26 cellular contexts compared by ENCODE assay signal in genomic region chr12:95766356-95767019, GRCh38. TPM values are rescaled to one million over a fixed set of nuclear protein-coding genes. Genes with fewer than 3 reads are reported as not detected.
DNase-seq lines count a peak whose midpoint lies in the region; ATAC-seq and TF ChIP-seq lines count a peak whose summit lies in the region.
"Had no signal": no experiment of that assay in that cellular context is flagged by ENCODE, and none has a peak within 500 bp of the region (broad histone marks: within the 10 kb centered on the region; RNA-seq: fewer than 3 reads in every experiment).

No MANE protein-coding gene starts in this region.

- no peak overlapping the region for H3K9ac ChIP-seq in IMR-90 (ENCODE audit: low read depth, low read length)
- H3K9ac ChIP-seq: BLaER1 treated with 17β-estradiol and CSF1 and Interleukin-3, amounts not matched to agents 10 nM and 100 nM; SK-N-SH had no signal

- CTCF ChIA-PET in IMR-90 (lab: Yijun Ruan, JAX), result no interaction called here

- H4K5ac ChIP-seq in IMR-90 (ENCODE audit: low read depth, low read length), result no peak overlapping the region

- H3K79me1 ChIP-seq in IMR-90 (ENCODE audit: low read depth in 1 of 2, low read length in 2 of 2), result peaks cover 5 to 42% of the 10 kb centered on the region in 2 experiments; a peak in 3 of 4 replicates

- no TSS peak for BruUV-seq in IMR-90 (replicated peaks; lab: Mats Ljungman, UMichigan)

- no peak overlapping the region for H2AK5ac ChIP-seq in IMR-90 (ENCODE audit: low read depth, low read length)

- H3K27me3 Mint-ChIP-seq in GM23338 (ENCODE audit: insufficient read depth, low read depth, poor library complexity), result peaks cover 2% of the 10 kb centered on the region

- in situ Hi-C loops in IMR-90 (cut with MboI; ENCODE audit: low sequenced_read_pairs), result no loop called here

- no peaks in the 10 kb centered on the region for H3K9me3 ChIP-seq in IMR-90 (ENCODE audit: control insufficient read depth, insufficient read depth, low read length)
- H3K9me3 ChIP-seq: BLaER1 treated with 17β-estradiol and CSF1 and Interleukin-3, amounts not matched to agents 10 nM and 100 nM; prostate gland; SK-N-SH; thyroid gland had no signal

- no peaks in the 10 kb centered on the region; the same call in 2 of the 3 replicates for H3K9me3 Mint-ChIP-seq in GM23338
- H3K9me3 Mint-ChIP-seq in activated naive CD4-positive, alpha-beta T cell treated with anti-CD3 and anti-CD28 coated beads, Interleukin-2, amount 50 U/mL, for 72 hours, result no peaks in the 10 kb centered on the region
- H3K9me3 Mint-ChIP-seq: activated CD8-positive, alpha-beta T cell treated with anti-CD3 and anti-CD28 coated beads for 36 hours; activated T-helper 2 cell treated with anti-CD3 and anti-CD28 coated beads, Interferon-gamma antibody, Interleukin-2, Interleukin-4, amounts not matched to agents 10 μg/mL and 5 μg/mL and 100 μg/mL, durations not matched to agents 14 hours and 24 hours and 36 hours; memory B cell; stimulated activated naive CD8-positive, alpha-beta T cell treated with anti-CD3 and anti-CD28 coated beads, Interleukin-15, Interleukin-2, amounts not matched to agents 100 ng/mL and 50 ng/mL, for 24 hours; T-helper 1 cell treated with Interleukin-12 subunit alpha and Interleukin-12 subunit beta and Interleukin-4 antibody, amounts not matched to agents 30 μg/mL and 1 μg/mL, for 36 hours had no signal

- POLR2A ChIA-PET in IMR-90 (lab: Charles Lee; ENCODE audit: unreplicated experiment), result no interaction called here

- H3K4me1 Mint-ChIP-seq in GM23338, result peaks cover 7% of the 10 kb centered on the region; the same call in 1 of the 3 replicates

- no peak overlapping the region for H3K18ac ChIP-seq in IMR-90 (ENCODE audit: low read depth, low read length)

- peaks cover 11% of the 10 kb centered on the region for H3K4me1 ChIP-seq in IMR-90 (ENCODE audit: control insufficient read depth, insufficient read depth, low read length)
- H3K4me1 ChIP-seq in GM23338 (ENCODE audit: insufficient read depth), result peaks cover 12% of the 10 kb centered on the region; the same call in 1 of the 2 replicates
- H3K4me1 ChIP-seq: prostate gland, thyroid gland had no signal

- H3K36me3 ChIP-seq in IMR-90 (ENCODE audit: control insufficient read depth, insufficient read depth, low read length) (peaks cover 4% of the 10 kb centered on the region), GM23338 (ENCODE audit: insufficient read depth) (no peaks in the 10 kb centered on the region)
- H3K36me3 ChIP-seq: BLaER1 treated with 17β-estradiol and CSF1 and Interleukin-3, amounts not matched to agents 10 nM and 100 nM; prostate gland; thyroid gland had no signal

- H4K8ac ChIP-seq in IMR-90 (ENCODE audit: low read depth in 2 of 2, low read length in 2 of 2), result 0 out of 4 replicates have a peak overlapping the region, but pooled peaks of 1 of the 2 experiments have one; percentile 21

- no peak overlapping the region for H4K91ac ChIP-seq in IMR-90 (ENCODE audit: insufficient read depth, low read depth, low read length)

- H2AFZ ChIP-seq in IMR-90 (replicated peaks; ENCODE audit: low read length, poor library complexity) (no peak overlapping the region), GM23338 (no peak overlapping the region)

- no peaks in the 10 kb centered on the region for H3K9me2 ChIP-seq in GM23338 (ENCODE audit: insufficient read depth)
- H3K9me2 ChIP-seq: SK-N-SH had no signal

- H2BK20ac ChIP-seq in IMR-90 (ENCODE audit: low read depth, low read length), result no peak overlapping the region

- peaks cover 10% of the 10 kb centered on the region for H3K9me1 ChIP-seq in IMR-90 (ENCODE audit: insufficient read depth, low read length)

- no peak for TF ChIP-seq RAD21 in IMR-90 (IDR thresholded peaks at IDR 0.05; ENCODE audit: low read length)

- no peak for TF ChIP-seq CTCF in IMR-90 (conservative IDR thresholded peaks at IDR 0.05; ENCODE audit: low read depth, low read length)
- TF ChIP-seq CTCF in epithelial cell of esophagus (IDR thresholded peaks at IDR 0.05; ENCODE audit: insufficient read depth, low read depth, low read length, missing control alignments), result no peak
- no peak for TF ChIP-seq CTCF in omental fat pad (IDR thresholded peaks at IDR 0.05)
- TF ChIP-seq CTCF in GM23338 (conservative IDR thresholded peaks at IDR 0.05; ENCODE audit: low read depth in 2 of 2), result no peak

- no peaks in the 10 kb centered on the region for H3K36me3 Mint-ChIP-seq in GM23338 (ENCODE audit: low read depth)
- H3K36me3 Mint-ChIP-seq in activated naive CD4-positive, alpha-beta T cell treated with anti-CD3 and anti-CD28 coated beads, Interleukin-2, amount 50 U/mL, for 72 hours, result no peaks in the 10 kb centered on the region
- H3K36me3 Mint-ChIP-seq: activated naive CD8-positive, alpha-beta T cell; memory B cell had no signal

- H4K20me1 ChIP-seq in IMR-90 (ENCODE audit: insufficient read depth, low read length), result peaks cover 11% of the 10 kb centered on the region; the same call in 1 of the 2 replicates
- H4K20me1 ChIP-seq in GM23338 (replicated peaks; ENCODE audit: insufficient read depth), result no peaks in the 10 kb centered on the region
- H4K20me1 ChIP-seq: BLaER1 treated with 17β-estradiol and CSF1 and Interleukin-3, amounts not matched to agents 10 nM and 100 nM had no signal

- TF ChIP-seq POLR2A in IMR-90 (IDR thresholded peaks at IDR 0.05; ENCODE audit: low read depth, low read length), result no peak

- H3K27me3 ChIP-seq in IMR-90 (ENCODE audit: control insufficient read depth, insufficient read depth, low read length) (no peaks in the 10 kb centered on the region), GM23338 (ENCODE audit: insufficient read depth) (no peaks in the 10 kb centered on the region)
- H3K27me3 ChIP-seq: BLaER1 treated with 17β-estradiol and CSF1 and Interleukin-3, amounts not matched to agents 10 nM and 100 nM; thyroid gland had no signal

- H2BK120ac ChIP-seq in IMR-90 (ENCODE audit: low read depth, low read length), result no peak overlapping the region

- dilution Hi-C loops in IMR-90 (cut with HindIII; ENCODE audit: low sequenced_read_pairs, unreplicated experiment), result no loop called here

- H3K27ac ChIP-seq in IMR-90 (ENCODE audit: insufficient read depth, low read length) (no peak overlapping the region), GM23338 (ENCODE audit: low read depth) (no peak overlapping the region)
- H3K27ac ChIP-seq: BLaER1 treated with 17β-estradiol and CSF1 and Interleukin-3, amounts not matched to agents 10 nM and 100 nM; prostate gland; RWPE1; thyroid gland had no signal

- no peaks in the 10 kb centered on the region for H3F3A ChIP-seq in GM23338 (replicated peaks; ENCODE audit: low read depth)

- H3K23ac ChIP-seq in IMR-90 (ENCODE audit: low read depth, low read length), result no peak overlapping the region

- intact Hi-C loops in IMR-90 (cut with micrococcal nuclease), result no loop called here

- peak; percentile 81 for DNase-seq in COLO829 (ENCODE audit: low spot score)
- DNase-seq in IMR-90, result peak; percentile 41
- DNase-seq in epithelial cell of esophagus (ENCODE audit: low read depth), result peak; percentile 28
- DNase-seq in omental fat pad (ENCODE audit: low spot score), result no peak
- DNase-seq in GM23338 (ENCODE audit: low spot score), result no peak
- DNase-seq in activated naive CD4-positive, alpha-beta T cell treated with anti-CD3 and anti-CD28 coated beads, Interleukin-2, amount 50 U/mL, for 72 hours (ENCODE audit: low spot score in 2 of 2), result no peak
- DNase-seq: activated CD4-positive, alpha-beta T cell treated with anti-CD3 and anti-CD28 coated beads for 1 hour; activated CD8-positive, alpha-beta T cell treated with anti-CD3 and anti-CD28 coated beads for 36 hours; aorta; central memory CD4-positive, alpha-beta T cell; COR-L47; dermis blood vessel endothelial cell; glutamatergic neuron; NCI-H1436 treated with DMSO at 0.1 percent for 48 hours; NCI-H446; SK-N-SH; thyroid gland had no signal

- H3K14ac ChIP-seq in IMR-90 (replicated peaks; ENCODE audit: low read depth, low read length), result no peak overlapping the region

- H2BK15ac ChIP-seq in IMR-90 (ENCODE audit: low read depth, low read length), result no peak overlapping the region

- H3K4ac ChIP-seq in IMR-90 (ENCODE audit: low read depth, low read length), result no peak overlapping the region

- H3K27ac Mint-ChIP-seq in GM23338, result no peak overlapping the region
- no peak overlapping the region for H3K27ac Mint-ChIP-seq in activated naive CD4-positive, alpha-beta T cell treated with anti-CD3 and anti-CD28 coated beads, Interleukin-2, amount 50 U/mL, for 72 hours
- H3K27ac Mint-ChIP-seq: activated CD8-positive, alpha-beta T cell treated with anti-CD3 and anti-CD28 coated beads for 36 hours; activated naive CD8-positive, alpha-beta T cell; activated T-helper 2 cell treated with anti-CD3 and anti-CD28 coated beads, Interferon-gamma antibody, Interleukin-2, Interleukin-4, amounts not matched to agents 10 μg/mL and 5 μg/mL and 100 μg/mL, durations not matched to agents 14 hours and 24 hours and 36 hours; memory B cell; stimulated activated naive CD8-positive, alpha-beta T cell treated with anti-CD3 and anti-CD28 coated beads, Interleukin-15, Interleukin-2, amounts not matched to agents 100 ng/mL and 50 ng/mL, for 24 hours; T-helper 1 cell treated with Interleukin-12 subunit alpha and Interleukin-12 subunit beta and Interleukin-4 antibody, amounts not matched to agents 30 μg/mL and 1 μg/mL, for 36 hours had no signal

- 92% methylated on average over 2 of the region's 7 CpGs; no CpG with 5 or more reads in 1 of the 2 experiments for WGBS in IMR-90 (ENCODE audit: extremely low coverage in 2 of 2, insufficient read length in 1 of 2), 2 experiments

- no peak overlapping the region for H2BK5ac ChIP-seq in IMR-90 (ENCODE audit: low read depth, low read length, poor library complexity, severe bottlenecking)

- no peak overlapping the region for H3K56ac ChIP-seq in IMR-90 (ENCODE audit: extremely low read depth, insufficient read depth, low read length)

- H3K4me3 ChIP-seq in IMR-90 (ENCODE audit: insufficient read depth, low read depth, low read length) (no peak overlapping the region), epithelial cell of esophagus (ENCODE audit: low read length) (no peak overlapping the region), GM23338 (no peak overlapping the region)
- H3K4me3 ChIP-seq: BLaER1 treated with 17β-estradiol and CSF1 and Interleukin-3, amounts not matched to agents 10 nM and 100 nM; prostate gland; thyroid gland had no signal

- H3K4me2 ChIP-seq in IMR-90 (ENCODE audit: low read depth, low read length) (no peak overlapping the region), GM23338 (no peak overlapping the region)
- H3K4me2 ChIP-seq: BLaER1 treated with 17β-estradiol and CSF1 and Interleukin-3, amounts not matched to agents 10 nM and 100 nM; SK-N-SH had no signal

- H3K79me2 ChIP-seq in GM23338 (replicated peaks; ENCODE audit: insufficient read depth), result no peaks in the 10 kb centered on the region

- no peak; the same call in 1 of the 2 replicates for ATAC-seq in IMR-90 (ENCODE audit: low read depth)
- peak; percentile 72 for ATAC-seq in omental fat pad (ENCODE audit: low FRiP score)
- no peak for ATAC-seq in GM23338
- ATAC-seq in activated naive CD4-positive, alpha-beta T cell treated with anti-CD3 and anti-CD28 coated beads, Interleukin-2, amount 50 U/mL, for 72 hours, result no peak
- ATAC-seq in GM18520 (IDR thresholded peaks at IDR 0.05; ENCODE audit: unreplicated experiment), result no peak
- ATAC-seq: activated CD8-positive, alpha-beta T cell treated with anti-CD3 and anti-CD28 coated beads for 36 hours had no signal

- H3K4me3 Mint-ChIP-seq in GM23338, result no peak overlapping the region
- H3K4me3 Mint-ChIP-seq: activated CD8-positive, alpha-beta T cell treated with anti-CD3 and anti-CD28 coated beads for 36 hours; activated naive CD8-positive, alpha-beta T cell; memory B cell; stimulated activated naive CD8-positive, alpha-beta T cell treated with anti-CD3 and anti-CD28 coated beads, Interleukin-15, Interleukin-2, amounts not matched to agents 100 ng/mL and 50 ng/mL, for 24 hours; T-helper 1 cell treated with Interleukin-12 subunit alpha and Interleukin-12 subunit beta and Interleukin-4 antibody, amounts not matched to agents 30 μg/mL and 1 μg/mL, for 36 hours had no signal

- no peak overlapping the region for H2AK9ac ChIP-seq in IMR-90 (replicated peaks; ENCODE audit: low read depth, low read length, poor library complexity)

RNA-seq across cellular contexts. Expression of gene NTN4, which starts 24.1 kb away (rescaled TPM):
- total RNA-seq in IMR-90 (2012; rRNA removed), result 38.6 and 56.6 TPM in 2 replicates
- 41.9 and 54.6 TPM in 2 replicates for polyA plus RNA-seq in IMR-90 (2012; rRNA removed)
- polyA plus RNA-seq in IMR-90 (2012; cell fraction: cytosol; rRNA removed), result 31.5 and 63.6 TPM in 2 replicates
- polyA plus RNA-seq in IMR-90 (2012; cell fraction: nucleus; rRNA removed; ENCODE audit: low replicate concordance), result 26.9 and 52.8 TPM in 2 replicates
- total RNA-seq in omental fat pad, result 10 to 100 TPM; 12.2 to 55.2 (median 15.0) TPM
- 3.3 and 3.8 TPM in 2 replicates for total RNA-seq in GM23338 (2014; rRNA removed; shearing (Covaris generic))
- 0.89 and 1.5 TPM in 2 replicates for polyA plus RNA-seq in GM23338 (2016; fragmentation: Nextera tagmentation; extraction: Ambion mirVana)
- total RNA-seq in activated naive CD4-positive, alpha-beta T cell treated with anti-CD3 and anti-CD28 coated beads, Interleukin-2, amount 50 U/mL, for 72 hours, result not detected
- total RNA-seq: activated CD8-positive, alpha-beta T cell treated with anti-CD3 and anti-CD28 coated beads for 36 hours; activated T-helper 2 cell treated with anti-CD3 and anti-CD28 coated beads, Interferon-gamma antibody, Interleukin-2, Interleukin-4, amounts not matched to agents 10 μg/mL and 5 μg/mL and 100 μg/mL, durations not matched to agents 14 hours and 24 hours and 36 hours had no signal

Comparison
In these comparisons a context has a peak if more than half of its experiments do, and no peak if none do; other contexts are left out.
1. DNase-seq: peak in COLO829 (single experiment), IMR-90 (single experiment) and epithelial cell of esophagus (single experiment); none in omental fat pad (single experiment), GM23338 (single experiment) and activated naive CD4-positive, alpha-beta T cell treated with anti-CD3 and anti-CD28 coated beads, Interleukin-2, amount 50 U/mL, for 72 hours (0 of 2).